ENCODE assay signal across 25 cellular contexts in the genomic region with DNA sequence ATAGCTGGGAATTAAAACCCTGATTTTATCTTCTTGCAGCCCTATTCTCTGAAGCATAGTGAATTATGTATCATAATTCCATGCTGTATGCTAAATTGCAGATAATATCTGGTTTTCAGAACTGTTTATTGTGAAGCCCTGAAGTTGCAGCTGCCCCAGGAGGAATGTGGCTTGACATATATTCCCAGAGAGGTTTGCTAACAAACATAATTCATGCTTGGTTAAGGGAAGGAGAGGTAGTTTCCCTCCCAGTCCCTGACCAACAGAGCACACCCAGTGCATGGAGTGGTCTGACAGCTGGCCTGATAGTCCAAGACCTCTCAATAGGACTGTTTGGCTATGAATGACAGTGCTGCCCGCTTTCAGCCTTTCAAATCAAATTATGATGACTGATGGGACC.
"Had no signal": no experiment of that assay in that cellular context is flagged by ENCODE, and none has a peak within 500 bp of the region (broad histone marks: within the 10 kb centered on the region; RNA-seq: fewer than 3 reads in every experiment).

No MANE protein-coding gene starts in this region.

- H3K27me3 Mint-ChIP-seq: activated CD4-positive, alpha-beta memory T cell treated with anti-CD3 and anti-CD28 coated beads, Interleukin-2, amount 10 ng/mL, durations not matched to agents 7 days and 5 days; activated CD4-positive, alpha-beta T cell treated with anti-CD3 and anti-CD28 coated beads, Interleukin-2, amount 10 ng/mL, durations not matched to agents 7 days and 5 days; activated naive CD4-positive, alpha-beta T cell treated with anti-CD3 and anti-CD28 coated beads, Interleukin-2, amount 50 U/mL, for 24 hours; activated naive CD8-positive, alpha-beta T cell treated with anti-CD3 and anti-CD28 coated beads, Interleukin-2, amount 50 U/mL, for 24 hours; central memory CD8-positive, alpha-beta T cell; dendritic cell treated with granulocyte-macrophage colony-stimulating factor and Interleukin-4, amounts not matched to agents 40 ng/mL and 50 ng/mL, for 4 days; stimulated activated naive B cell treated with anti-CD40 and anti-IgM and Interleukin-4, amounts not matched to agents 10 μg/mL and 1 μg/mL and 100 μg/mL, for 72 hours had no signal

- H3K4me1 Mint-ChIP-seq: activated CD4-positive, alpha-beta memory T cell treated with anti-CD3 and anti-CD28 coated beads, Interleukin-2, amount 10 ng/mL, durations not matched to agents 7 days and 5 days; activated CD4-positive, alpha-beta T cell treated with anti-CD3 and anti-CD28 coated beads, Interleukin-2, amount 10 ng/mL, durations not matched to agents 7 days and 5 days; activated naive CD4-positive, alpha-beta T cell treated with anti-CD3 and anti-CD28 coated beads, Interleukin-2, amount 50 U/mL, for 24 hours; activated naive CD8-positive, alpha-beta T cell treated with anti-CD3 and anti-CD28 coated beads, Interleukin-2, amount 50 U/mL, for 24 hours; central memory CD8-positive, alpha-beta T cell; nephron; stimulated activated naive B cell treated with anti-CD40 and anti-IgM and Interleukin-4, amounts not matched to agents 10 μg/mL and 1 μg/mL and 100 μg/mL, for 72 hours had no signal

- H3K9me3 Mint-ChIP-seq: activated CD4-positive, alpha-beta T cell treated with anti-CD3 and anti-CD28 coated beads, Interleukin-2, amount 10 ng/mL, durations not matched to agents 7 days and 5 days; nephron had no signal

- H3K27ac ChIP-seq: esophagus muscularis mucosa, foreskin keratinocyte, heart right ventricle, lower lobe of right lung, neutrophil, stomach, tibial artery had no signal

- H3K36me3 ChIP-seq: esophagus muscularis mucosa, heart right ventricle, lower lobe of right lung, neutrophil, stomach, tibial artery had no signal

- DNase-seq: activated CD4-positive, alpha-beta memory T cell treated with anti-CD3 and anti-CD28 coated beads, Interleukin-2, amount 10 ng/mL, durations not matched to agents 7 days and 5 days; activated CD4-positive, alpha-beta T cell treated with anti-CD3 and anti-CD28 coated beads for 1 hour; activated CD4-positive, alpha-beta T cell treated with anti-CD3 and anti-CD28 coated beads, Interleukin-2, amount 10 ng/mL, durations not matched to agents 7 days and 5 days; activated naive CD8-positive, alpha-beta T cell treated with anti-CD3 and anti-CD28 coated beads, Interleukin-2, amount 50 U/mL, for 24 hours; activated T-cell treated with anti-CD3 and anti-CD28 coated beads, Interleukin-2, amount 50 U/mL, for 4 hours; foreskin keratinocyte; heart right ventricle; kidney glomerular epithelial cell; lower lobe of right lung; mesenchymal stem cell; mucosa of descending colon; stimulated activated CD4-positive, alpha-beta T cell treated with anti-CD3 and anti-CD28 coated beads, Interleukin-15, amount 100 ng/mL, for 24 hours; stimulated activated CD4-positive, alpha-beta T cell treated with anti-CD3 and anti-CD28 coated beads, Interleukin-2, amount 100 ng/mL, for 24 hours; stimulated activated naive B cell treated with anti-CD40 and anti-IgM and Interleukin-4, amounts not matched to agents 10 μg/mL and 1 μg/mL and 100 μg/mL, for 72 hours; stomach; T-helper 2 cell; tibial artery had no signal

- H3K4me3 ChIP-seq: esophagus muscularis mucosa, heart right ventricle, lower lobe of right lung, mucosa of descending colon, stomach, tibial artery had no signal

- H3K27me3 ChIP-seq: esophagus muscularis mucosa, foreskin keratinocyte, heart right ventricle, neutrophil, stomach, tibial artery had no signal

- H3K27ac Mint-ChIP-seq: activated CD4-positive, alpha-beta memory T cell treated with anti-CD3 and anti-CD28 coated beads, Interleukin-2, amount 10 ng/mL, durations not matched to agents 7 days and 5 days; activated CD4-positive, alpha-beta T cell treated with anti-CD3 and anti-CD28 coated beads, Interleukin-2, amount 10 ng/mL, durations not matched to agents 7 days and 5 days; activated naive CD4-positive, alpha-beta T cell treated with anti-CD3 and anti-CD28 coated beads, Interleukin-2, amount 50 U/mL, for 24 hours; activated naive CD8-positive, alpha-beta T cell treated with anti-CD3 and anti-CD28 coated beads, Interleukin-2, amount 50 U/mL, for 24 hours; activated T-helper 2 cell treated with anti-CD3 and anti-CD28 coated beads, Interferon-gamma antibody, Interleukin-2, Interleukin-4, amounts not matched to agents 10 μg/mL and 5 μg/mL and 100 μg/mL, durations not matched to agents 14 hours and 24 hours and 36 hours; dendritic cell treated with granulocyte-macrophage colony-stimulating factor and Interleukin-4, amounts not matched to agents 40 ng/mL and 50 ng/mL, for 4 days; nephron; stimulated activated naive B cell treated with anti-CD40 and anti-IgM and Interleukin-4, amounts not matched to agents 10 μg/mL and 1 μg/mL and 100 μg/mL, for 72 hours had no signal

- H3K4me3 Mint-ChIP-seq: activated CD4-positive, alpha-beta memory T cell treated with anti-CD3 and anti-CD28 coated beads, Interleukin-2, amount 10 ng/mL, durations not matched to agents 7 days and 5 days; activated CD4-positive, alpha-beta T cell treated with anti-CD3 and anti-CD28 coated beads, Interleukin-2, amount 10 ng/mL, durations not matched to agents 7 days and 5 days; activated naive CD4-positive, alpha-beta T cell treated with anti-CD3 and anti-CD28 coated beads, Interleukin-2, amount 50 U/mL, for 24 hours; activated naive CD8-positive, alpha-beta T cell treated with anti-CD3 and anti-CD28 coated beads, Interleukin-2, amount 50 U/mL, for 24 hours; activated T-cell treated with anti-CD3 and anti-CD28 coated beads, Interleukin-2, amount 50 U/mL, for 4 hours; central memory CD8-positive, alpha-beta T cell; dendritic cell treated with granulocyte-macrophage colony-stimulating factor and Interleukin-4, amounts not matched to agents 40 ng/mL and 50 ng/mL, for 4 days; nephron; stimulated activated naive B cell treated with anti-CD40 and anti-IgM and Interleukin-4, amounts not matched to agents 10 μg/mL and 1 μg/mL and 100 μg/mL, for 72 hours had no signal

- ATAC-seq: activated naive CD8-positive, alpha-beta T cell treated with anti-CD3 and anti-CD28 coated beads, Interleukin-2, amount 50 U/mL, for 24 hours; activated T-cell treated with anti-CD3 and anti-CD28 coated beads, Interleukin-2, amount 50 U/mL, for 4 hours; foreskin keratinocyte; heart right ventricle; left lobe of liver; lower lobe of right lung; mucosa of descending colon; stimulated activated naive B cell treated with anti-CD40 and anti-IgM and Interleukin-4, amounts not matched to agents 10 μg/mL and 1 μg/mL and 100 μg/mL, for 72 hours had no signal

- H3K36me3 Mint-ChIP-seq: activated naive CD4-positive, alpha-beta T cell treated with anti-CD3 and anti-CD28 coated beads, Interleukin-2, amount 50 U/mL, for 24 hours; stimulated activated naive B cell treated with anti-CD40 and anti-IgM and Interleukin-4, amounts not matched to agents 10 μg/mL and 1 μg/mL and 100 μg/mL, for 72 hours had no signal
